In the genomic region with DNA sequence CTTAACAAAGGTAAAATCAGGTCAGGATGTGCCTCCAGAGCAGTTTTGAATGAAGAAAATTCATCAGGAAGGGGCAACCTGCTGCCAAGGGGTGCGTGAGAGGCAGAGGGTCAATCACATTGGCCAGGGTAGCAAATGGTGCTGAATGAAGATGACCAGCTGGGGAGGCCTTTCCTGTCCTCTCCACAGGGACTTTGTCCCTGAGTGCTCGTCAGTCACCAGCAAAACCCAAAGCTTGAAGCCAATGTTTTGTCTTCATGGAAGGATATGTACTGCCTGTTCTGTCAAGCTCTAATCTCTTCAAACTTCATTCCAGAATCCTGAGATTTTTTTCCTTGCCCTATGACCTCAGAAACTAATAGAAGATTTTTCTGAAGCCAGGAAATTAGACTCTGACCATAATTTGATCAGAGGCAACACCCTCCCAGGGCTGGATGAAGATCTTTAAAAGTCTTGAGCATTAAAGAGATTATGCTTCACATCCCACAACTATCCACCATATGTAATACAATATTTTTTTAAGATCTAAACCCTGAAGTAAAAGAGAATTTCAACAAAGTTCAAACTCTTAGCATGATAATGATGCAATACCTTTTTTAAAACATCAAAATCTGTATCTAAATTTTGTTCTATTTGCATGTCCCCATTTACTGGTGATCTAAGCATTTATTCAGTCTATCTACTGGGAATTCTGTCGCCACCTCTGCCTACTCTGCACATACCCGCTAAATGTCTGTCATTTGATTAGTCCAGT, we compare ENCODE assay signal across 22 cellular contexts.
DNase-seq lines count a peak whose midpoint lies in the region; ATAC-seq and TF ChIP-seq lines count a peak whose summit lies in the region.
"Had no signal": no experiment of that assay in that cellular context is flagged by ENCODE, and none has a peak within 500 bp of the region (broad histone marks: within the 10 kb centered on the region; RNA-seq: fewer than 3 reads in every experiment).

No MANE protein-coding gene starts in this region.

- no peak for ATAC-seq in foreskin keratinocyte
- ATAC-seq in GM21717 (IDR thresholded peaks at IDR 0.05; ENCODE audit: unreplicated experiment), result no peak
- ATAC-seq: left lobe of liver had no signal

- H3K4me1 ChIP-seq in Caco-2, result peaks cover 10% of the 10 kb centered on the region
- H3K4me1 ChIP-seq in adipocyte (ENCODE audit: control insufficient read depth, insufficient read depth, low read length), result peaks cover 12% of the 10 kb centered on the region
- H3K4me1 ChIP-seq in foreskin keratinocyte, result peaks cover 13% of the 10 kb centered on the region
- H3K4me1 ChIP-seq in effector memory CD4-positive, alpha-beta T cell (ENCODE audit: control insufficient read depth, insufficient read depth, low read length, poor library complexity, severe bottlenecking), result no peaks in the 10 kb centered on the region
- H3K4me1 ChIP-seq: BLaER1 treated with 17β-estradiol and CSF1 and Interleukin-3, amounts not matched to agents 10 nM and 100 nM; uterus had no signal

- CTCF ChIA-PET in Caco-2 (lab: Charles Lee), result interaction anchor here (0.6 to 2.3 kb wide), 2 partner anchors 10 to 738 kb away, joined by 3 to 6 read pairs; no protein-coding TSS in a partner anchor

- peak overlapping the region; percentile 38 for H3K27ac Mint-ChIP-seq in Caco-2 (ENCODE audit: unreplicated experiment)
- peak overlapping the region; percentile 91 for H3K27ac Mint-ChIP-seq in neural crest cell (ENCODE audit: unreplicated experiment)
- H3K27ac Mint-ChIP-seq: activated B cell treated with CpG ODN at 0.5 μM for 24 hours; activated naive CD8-positive, alpha-beta T cell treated with anti-CD3 and anti-CD28 coated beads for 36 hours had no signal

- H3K4me1 Mint-ChIP-seq in Caco-2 (ENCODE audit: low read depth, unreplicated experiment) (peaks cover 6% of the 10 kb centered on the region), neural crest cell (peaks cover 15% of the 10 kb centered on the region)
- H3K4me1 Mint-ChIP-seq: activated B cell treated with CpG ODN at 0.5 μM for 24 hours had no signal

- H3K27me3 ChIP-seq in Caco-2 (replicated peaks; ENCODE audit: control insufficient read depth, insufficient read depth, low read length), result no peaks in the 10 kb centered on the region
- H3K27me3 ChIP-seq in adipocyte (replicated peaks; ENCODE audit: control insufficient read depth, insufficient read depth, low read length), result no peaks in the 10 kb centered on the region
- no peaks in the 10 kb centered on the region for H3K27me3 ChIP-seq in foreskin keratinocyte
- H3K27me3 ChIP-seq in effector memory CD4-positive, alpha-beta T cell (replicated peaks; ENCODE audit: control insufficient read depth, insufficient read depth, low read length, poor library complexity, severe bottlenecking), result no peaks in the 10 kb centered on the region
- H3K27me3 ChIP-seq: BLaER1 treated with 17β-estradiol and CSF1 and Interleukin-3, amounts not matched to agents 10 nM and 100 nM; neutrophil; uterus had no signal

- H3K27me3 Mint-ChIP-seq in Caco-2 (ENCODE audit: insufficient read depth, unreplicated experiment) (peaks cover 4% of the 10 kb centered on the region), neural crest cell (ENCODE audit: low read depth) (no peaks in the 10 kb centered on the region)

- H3K36me3 Mint-ChIP-seq in Caco-2 (ENCODE audit: insufficient read depth, unreplicated experiment) (no peaks in the 10 kb centered on the region), neural crest cell (ENCODE audit: low read depth) (peaks cover 15% of the 10 kb centered on the region)

- H3K27ac ChIP-seq in foreskin keratinocyte, result peak overlapping the region; percentile 97
- H3K27ac ChIP-seq in effector memory CD4-positive, alpha-beta T cell (ENCODE audit: insufficient read depth, low read length, poor library complexity, severe bottlenecking), result no peak overlapping the region
- H3K27ac ChIP-seq: BLaER1 treated with 17β-estradiol and CSF1 and Interleukin-3, amounts not matched to agents 10 nM and 100 nM; neutrophil; uterus had no signal

- TF ChIP-seq CTCF in Caco-2 (IDR thresholded peaks at IDR 0.05; ENCODE audit: insufficient read depth in 1 of 2, low read depth in 1 of 2, low read length in 1 of 2, severe bottlenecking in 1 of 2, unreplicated experiment in 1 of 2) (no peak), foreskin keratinocyte (conservative IDR thresholded peaks at IDR 0.05) (no peak), neural crest cell (conservative IDR thresholded peaks at IDR 0.05) (no peak)

- peaks cover 48% of the 10 kb centered on the region for H3K9me3 Mint-ChIP-seq in Caco-2 (ENCODE audit: unreplicated experiment)
- peaks cover 23% of the 10 kb centered on the region for H3K9me3 Mint-ChIP-seq in neural crest cell

- DNase-seq in Caco-2 (peak in 1 of 2 experiments; percentile 14), adipocyte (ENCODE audit: low read depth) (peak; percentile 62), foreskin keratinocyte (no peak), neural crest cell (ENCODE audit: low read depth, low spot score) (no peak), NCI-H82 treated with DMSO at 0.1 percent for 48 hours (lab: John Stamatoyannopoulos, UW; ENCODE audit: unreplicated experiment) (no peak), islet precursor cell (no peak)
- DNase-seq in effector memory CD4-positive, alpha-beta T cell, result no peak
- DNase-seq: activated B cell treated with CpG ODN at 0.5 μM for 24 hours; activated CD4-positive, alpha-beta T cell treated with anti-CD3 and anti-CD28 coated beads, Interleukin-2, amount 50 U/mL, for 4 hours; activated CD8-positive, alpha-beta memory T cell treated with anti-CD3 and anti-CD28 coated beads, Interleukin-2, amount 50 U/mL, for 48 hours; activated naive CD8-positive, alpha-beta T cell treated with anti-CD3 and anti-CD28 coated beads for 36 hours; DMS 273 treated with DMSO at 0.1 percent for 48 hours; effector CD4-positive, alpha-beta T cell; MM.1S; NCI-H146; NCI-H2171; NCI-H526 had no signal

- H3K9me3 ChIP-seq in Caco-2 (peaks cover 12% of the 10 kb centered on the region), adipocyte (ENCODE audit: control insufficient read depth, low read length) (peaks cover 40% of the 10 kb centered on the region)
- H3K9me3 ChIP-seq in effector memory CD4-positive, alpha-beta T cell (ENCODE audit: control insufficient read depth, low read length), result peaks cover 8% of the 10 kb centered on the region

- H3K36me3 ChIP-seq in Caco-2 (ENCODE audit: control insufficient read depth, insufficient read depth, low read length) (no peaks in the 10 kb centered on the region), adipocyte (ENCODE audit: control insufficient read depth, insufficient read depth, low read length, severe bottlenecking) (no peaks in the 10 kb centered on the region)
- no peaks in the 10 kb centered on the region for H3K36me3 ChIP-seq in effector memory CD4-positive, alpha-beta T cell (ENCODE audit: control insufficient read depth, insufficient read depth, low read length)
- H3K36me3 ChIP-seq: neutrophil, uterus had no signal

- intact Hi-C loops in Caco-2 (cut with micrococcal nuclease; ENCODE audit: unreplicated experiment), result no loop called here

- POLR2A ChIA-PET in Caco-2 (lab: Charles Lee), result no interaction called here

- no peak overlapping the region for H3K4me3 ChIP-seq in Caco-2 (ENCODE audit: low read depth, low read length)
- H3K4me3 ChIP-seq in adipocyte (ENCODE audit: low read length), result no peak overlapping the region
- H3K4me3 ChIP-seq in effector memory CD4-positive, alpha-beta T cell (ENCODE audit: insufficient read depth, low read depth, low read length, poor library complexity, severe bottlenecking), result no peak overlapping the region
- H3K4me3 ChIP-seq: BLaER1 treated with 17β-estradiol and CSF1 and Interleukin-3, amounts not matched to agents 10 nM and 100 nM; uterus had no signal

- H3K4me3 Mint-ChIP-seq in Caco-2 (ENCODE audit: unreplicated experiment), result no peak overlapping the region
- H3K4me3 Mint-ChIP-seq in neural crest cell, result no peak overlapping the region
- H3K4me3 Mint-ChIP-seq: activated B cell treated with CpG ODN at 0.5 μM for 24 hours; activated naive CD8-positive, alpha-beta T cell treated with anti-CD3 and anti-CD28 coated beads for 36 hours had no signal

- H3K9ac ChIP-seq in adipocyte (ENCODE audit: low read length), result peak overlapping the region; percentile 22
- H3K9ac ChIP-seq: BLaER1 treated with 17β-estradiol and CSF1 and Interleukin-3, amounts not matched to agents 10 nM and 100 nM had no signal

- no TSS peak for BruUV-seq in Caco-2 (replicated peaks; lab: Mats Ljungman, UMichigan)
